ENCODE assay signal across 1 cellular context in genomic region chr2:11122380-11122779, GRCh38.
TF ChIP-seq lines count a peak whose summit lies in the region.

No MANE protein-coding gene starts in this region.

TF ChIP-seq in K562, 482 proteins besides CTCF, POLR2A, EP300 and RAD21 (continued from another document and continues in another):
- TF ChIP-seq BCLAF1 (IDR thresholded peaks at IDR 0.05; ENCODE audit: borderline replicate concordance in 1 of 2, control insufficient read depth in 1 of 2, low read depth in 2 of 2, low read length in 1 of 2) (no peak), SAP30 (IDR thresholded peaks at IDR 0.05; ENCODE audit: borderline replicate concordance, insufficient read depth, low read depth, low read length, poor library complexity, severe bottlenecking) (no peak), CREM (IDR thresholded peaks at IDR 0.05; ENCODE audit: low read depth) (no peak), RCOR1 (IDR thresholded peaks at IDR 0.05; ENCODE audit: borderline replicate concordance in 1 of 2, low read depth in 2 of 2, low read length in 2 of 2) (no peak), ZNF263 (CRISPR knock-in tag; IDR thresholded peaks at IDR 0.05; ENCODE audit: borderline replicate concordance) (no peak), ZNF146 (CRISPR knock-in tag; IDR thresholded peaks at IDR 0.05; ENCODE audit: unreplicated experiment) (no peak), TSHZ1 (CRISPR knock-in tag; IDR thresholded peaks at IDR 0.05) (peak; percentile 92), MGA (IDR thresholded peaks at IDR 0.05) (no peak), RBM17 (IDR thresholded peaks at IDR 0.05; ENCODE audit: borderline replicate concordance, low read depth, low read length) (no peak), E2F5 (CRISPR knock-in tag; IDR thresholded peaks at IDR 0.05) (no peak), NR2C1 (IDR thresholded peaks at IDR 0.05) (no peak), NR2C1 (tag; IDR thresholded peaks at IDR 0.05) (peak; percentile 82), E2F3 (CRISPR knock-in tag; IDR thresholded peaks at IDR 0.05) (peak; percentile 19; the same call in 1 of the 2 replicates), KDM1A (IDR thresholded peaks at IDR 0.05) (no peak), MITF (IDR thresholded peaks at IDR 0.05) (no peak), HNRNPLL (IDR thresholded peaks at IDR 0.05; ENCODE audit: low read depth, low read length, poor library complexity, severe bottlenecking) (no peak), ZNF512 (tag; IDR thresholded peaks at IDR 0.05) (no peak), ZNF518B (CRISPR knock-in tag; IDR thresholded peaks at IDR 0.05) (no peak), NR1H2 (CRISPR knock-in tag; IDR thresholded peaks at IDR 0.05) (no peak), TBP (optimal IDR thresholded peaks at IDR 0.05; ENCODE audit: low read depth, low read length) (no peak), CCAR2 (IDR thresholded peaks at IDR 0.05; ENCODE audit: low read depth, low read length) (no peak), ASH1L (IDR thresholded peaks at IDR 0.05; ENCODE audit: borderline replicate concordance, low read depth, partially characterized antibody) (no peak)
